Comparison of ENCODE assay signal across 12 cellular contexts in the genomic region with DNA sequence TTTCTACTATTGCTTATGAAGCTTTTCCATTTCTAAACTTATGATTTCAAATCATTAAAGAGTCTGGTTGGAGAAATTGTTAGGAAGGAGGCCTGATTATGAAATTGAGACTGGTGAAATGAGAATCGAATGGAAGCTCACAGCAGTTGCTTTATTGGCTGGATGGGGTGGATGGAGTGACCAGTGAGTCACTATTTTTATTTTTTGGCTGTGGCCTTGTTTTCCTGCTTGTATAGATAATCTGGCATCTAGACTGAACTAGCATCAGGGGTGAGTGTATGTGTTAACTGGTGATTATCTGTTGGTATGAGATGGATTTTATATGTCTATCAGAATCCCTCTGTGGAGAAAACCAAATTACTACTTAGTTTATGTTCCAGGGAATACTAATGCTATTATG. TPM values are rescaled to one million over a fixed set of nuclear protein-coding genes. Genes with fewer than 3 reads are reported as not detected.
DNase-seq lines count a peak whose midpoint lies in the region; ATAC-seq and TF ChIP-seq lines count a peak whose summit lies in the region.
"Had no signal": no experiment of that assay in that cellular context is flagged by ENCODE, and none has a peak within 500 bp of the region (broad histone marks: within the 10 kb centered on the region; RNA-seq: fewer than 3 reads in every experiment).

No MANE protein-coding gene starts in this region.

- H3K9me3 ChIP-seq in IMR-90 (ENCODE audit: control insufficient read depth, insufficient read depth, low read length), result no peaks in the 10 kb centered on the region
- H3K9me3 ChIP-seq in subcutaneous abdominal adipose tissue (ENCODE audit: control insufficient read depth in 5 of 5, low read length in 5 of 5), result no peaks in the 10 kb centered on the region

- H4K8ac ChIP-seq in IMR-90 (ENCODE audit: low read depth in 2 of 2, low read length in 2 of 2), result no peak overlapping the region

- H3K27me3 Mint-ChIP-seq in Calu3 (ENCODE audit: unreplicated experiment), result no peaks in the 10 kb centered on the region

- no peak overlapping the region for H3K4me3 Mint-ChIP-seq in Calu3 (ENCODE audit: low read depth, unreplicated experiment)

- intact Hi-C loops in IMR-90 (cut with micrococcal nuclease), result no loop called here
- intact Hi-C loops in Calu3 (cut with micrococcal nuclease; ENCODE audit: unreplicated experiment), result no loop called here

- H3K27ac Mint-ChIP-seq in Calu3 (ENCODE audit: unreplicated experiment), result no peak overlapping the region

- TF ChIP-seq CTCF in IMR-90 (conservative IDR thresholded peaks at IDR 0.05; ENCODE audit: low read depth, low read length), result no peak
- no peak for TF ChIP-seq CTCF in Calu3 (IDR thresholded peaks at IDR 0.05; ENCODE audit: unreplicated experiment)

- H2BK5ac ChIP-seq in IMR-90 (ENCODE audit: low read depth, low read length, poor library complexity, severe bottlenecking), result no peak overlapping the region

- no peak overlapping the region for H2BK120ac ChIP-seq in IMR-90 (ENCODE audit: low read depth, low read length)

- H3K27me3 ChIP-seq in IMR-90 (ENCODE audit: control insufficient read depth, insufficient read depth, low read length) (no peaks in the 10 kb centered on the region), subcutaneous abdominal adipose tissue (ENCODE audit: control insufficient read depth in 5 of 5, insufficient read depth in 4 of 5, low read length in 5 of 5) (no peaks in the 10 kb centered on the region)

- no peaks in the 10 kb centered on the region for H3K9me3 Mint-ChIP-seq in Calu3 (ENCODE audit: low read depth, unreplicated experiment)

- TF ChIP-seq POLR2A in IMR-90 (IDR thresholded peaks at IDR 0.05; ENCODE audit: low read depth, low read length), result no peak

- ATAC-seq in IMR-90 (ENCODE audit: low read depth), result peak; percentile 29; the same call in 1 of the 2 replicates
- no peak for ATAC-seq in HG02571 (IDR thresholded peaks at IDR 0.05; ENCODE audit: unreplicated experiment)

- no peak overlapping the region for H3K23ac ChIP-seq in IMR-90 (ENCODE audit: low read depth, low read length)

- POLR2A ChIA-PET in IMR-90 (lab: Charles Lee; ENCODE audit: unreplicated experiment), result no interaction called here

- no peak overlapping the region for H2AK5ac ChIP-seq in IMR-90 (ENCODE audit: low read depth, low read length)

- dilution Hi-C loops in IMR-90 (cut with HindIII; ENCODE audit: low sequenced_read_pairs, unreplicated experiment), result no loop called here

- no peak overlapping the region for H3K9ac ChIP-seq in IMR-90 (ENCODE audit: low read depth, low read length)
- H3K9ac ChIP-seq in subcutaneous abdominal adipose tissue (ENCODE audit: low read length in 5 of 5), result peak overlapping the region in 3 of 5 donors; percentile 11 to 69 (median 27)

- BruUV-seq in IMR-90 (replicated peaks; lab: Mats Ljungman, UMichigan) (no TSS peak), Calu3 (replicated peaks; lab: Mats Ljungman, UMichigan) (no TSS peak)

- no peak overlapping the region for H3K18ac ChIP-seq in IMR-90 (ENCODE audit: low read depth, low read length)

- H4K91ac ChIP-seq in IMR-90 (ENCODE audit: insufficient read depth, low read depth, low read length), result no peak overlapping the region

- no peak overlapping the region for H2BK15ac ChIP-seq in IMR-90 (ENCODE audit: low read depth, low read length)

- no peak for TF ChIP-seq RAD21 in IMR-90 (IDR thresholded peaks at IDR 0.05; ENCODE audit: low read length)

- H3K4me1 ChIP-seq in IMR-90 (ENCODE audit: control insufficient read depth, insufficient read depth, low read length), result no peaks in the 10 kb centered on the region
- H3K4me1 ChIP-seq in subcutaneous abdominal adipose tissue (ENCODE audit: control insufficient read depth in 5 of 5, insufficient read depth in 5 of 5, low read length in 5 of 5), result peaks cover 3 to 26% (median 23%) of the 10 kb centered on the region in 5 donors

- CTCF ChIA-PET in IMR-90 (lab: Yijun Ruan, JAX), result interaction anchor here (0.9 kb wide), 1 partner anchor 12 kb away, joined by 3 read pairs; no protein-coding TSS in a partner anchor
- CTCF ChIA-PET in Calu3 (lab: Charles Lee), result no interaction called here

- no peak overlapping the region for H2BK20ac ChIP-seq in IMR-90 (ENCODE audit: low read depth, low read length)

- H3K4ac ChIP-seq in IMR-90 (ENCODE audit: low read depth, low read length), result no peak overlapping the region

- no peak overlapping the region for H2AFZ ChIP-seq in IMR-90 (replicated peaks; ENCODE audit: low read length, poor library complexity)

- H3K56ac ChIP-seq in IMR-90 (ENCODE audit: extremely low read depth, insufficient read depth, low read length), result no peak overlapping the region

- H3K36me3 Mint-ChIP-seq in Calu3 (ENCODE audit: insufficient read depth, unreplicated experiment), result no peaks in the 10 kb centered on the region

- H4K20me1 ChIP-seq in IMR-90 (ENCODE audit: insufficient read depth, low read length), result no peaks in the 10 kb centered on the region; the same call in 1 of the 2 replicates

- no peak overlapping the region for H3K4me2 ChIP-seq in IMR-90 (ENCODE audit: low read depth, low read length)

- no peak overlapping the region for H4K5ac ChIP-seq in IMR-90 (ENCODE audit: low read depth, low read length)

- H3K4me3 ChIP-seq in IMR-90 (ENCODE audit: insufficient read depth, low read depth, low read length), result no peak overlapping the region
- H3K4me3 ChIP-seq in subcutaneous abdominal adipose tissue (ENCODE audit: low read depth in 1 of 5, low read length in 5 of 5), result no peak overlapping the region

- peaks cover 20 to 21% of the 10 kb centered on the region in 2 experiments for H3K79me1 ChIP-seq in IMR-90 (ENCODE audit: low read depth in 1 of 2, low read length in 2 of 2)

- DNase-seq in IMR-90 (no peak), cerebellum (ENCODE audit: low spot score) (peak; percentile 44), iris pigment epithelial cell (ENCODE audit: low read depth) (peak; percentile 50), Calu3 (no peak)
- DNase-seq in stimulated activated CD4-positive, alpha-beta T cell treated with anti-CD3 and anti-CD28 coated beads, Interleukin-2, amount 100 ng/mL, for 48 hours, result no peak
- DNase-seq: activated effector memory CD4-positive, alpha-beta T cell treated with Interleukin-2 at 50 U/mL for 16 hours; DMS153; NCI-H1092; NCI-H69; small intestine had no signal

- H3K9me1 ChIP-seq in IMR-90 (ENCODE audit: insufficient read depth, low read length), result no peaks in the 10 kb centered on the region

- H3K36me3 ChIP-seq in IMR-90 (ENCODE audit: control insufficient read depth, insufficient read depth, low read length), result no peaks in the 10 kb centered on the region
- H3K36me3 ChIP-seq in subcutaneous abdominal adipose tissue (ENCODE audit: control insufficient read depth in 5 of 5, insufficient read depth in 5 of 5, low read length in 5 of 5), result peaks cover 2 to 14% (median 8%) of the 10 kb centered on the region in 5 donors

- no peak overlapping the region for H3K14ac ChIP-seq in IMR-90 (replicated peaks; ENCODE audit: low read depth, low read length)

- H3K27ac ChIP-seq in IMR-90 (ENCODE audit: insufficient read depth, low read length) (no peak overlapping the region), subcutaneous abdominal adipose tissue (ENCODE audit: low read depth, low read length) (peak overlapping the region; percentile 86)

- in situ Hi-C loops in IMR-90 (cut with MboI; ENCODE audit: low sequenced_read_pairs), result no loop called here

- no peaks in the 10 kb centered on the region for H3K4me1 Mint-ChIP-seq in Calu3 (ENCODE audit: low read depth, unreplicated experiment)

- no CpG with 5 or more reads among the region's 1 CpG for WGBS in IMR-90 (ENCODE audit: extremely low coverage in 2 of 2, insufficient read length in 1 of 2), 2 experiments

- no peak overlapping the region for H2AK9ac ChIP-seq in IMR-90 (replicated peaks; ENCODE audit: low read depth, low read length, poor library complexity)

TF ChIP-seq in IMR-90, 13 proteins besides CTCF, POLR2A, EP300 and RAD21:
- TF ChIP-seq MAZ (IDR thresholded peaks at IDR 0.05; ENCODE audit: borderline replicate concordance, low read depth, low read length), result no peak

RNA-seq across cellular contexts. Expression of a gene that starts 36.2 kb away (rescaled TPM):
- total RNA-seq in IMR-90 (2012; rRNA removed) (10.9 and 12.8 TPM in 2 replicates), cerebellum (38.2 TPM), Calu3 (2022) (18.5 and 26.6 TPM in 2 replicates)
- polyA plus RNA-seq in IMR-90 (2012; rRNA removed), result 5.3 and 5.6 TPM in 2 replicates
- polyA plus RNA-seq in IMR-90 (2012; cell fraction: cytosol; rRNA removed), result 2.4 and 3.7 TPM in 2 replicates
- 7.0 and 12.4 TPM in 2 replicates for polyA plus RNA-seq in IMR-90 (2012; cell fraction: nucleus; rRNA removed; ENCODE audit: low replicate concordance)

Comparison
In these comparisons a context has a peak if more than half of its experiments do, and no peak if none do; other contexts are left out.
1. DNase-seq: peak in cerebellum (single experiment) and iris pigment epithelial cell (single experiment); none in IMR-90 (single experiment), Calu3 (single experiment) and stimulated activated CD4-positive, alpha-beta T cell treated with anti-CD3 and anti-CD28 coated beads, Interleukin-2, amount 100 ng/mL, for 48 hours (0 of 2).